ENCODE assay signal across 18 cellular contexts in genomic region chr3:168117853-168118313, GRCh38. TPM values are rescaled to one million over a fixed set of nuclear protein-coding genes. Genes with fewer than 3 reads are reported as not detected.
DNase-seq lines count a peak whose midpoint lies in the region; ATAC-seq and TF ChIP-seq lines count a peak whose summit lies in the region.
"Had no signal": no experiment of that assay in that cellular context is flagged by ENCODE, and none has a peak within 500 bp of the region (broad histone marks: within the 10 kb centered on the region; RNA-seq: fewer than 3 reads in every experiment).

No MANE protein-coding gene starts in this region.

- H3K36me3 ChIP-seq in MG63 = no peaks in the 10 kb centered on the region
- no peaks in the 10 kb centered on the region for H3K36me3 ChIP-seq in esophagus muscularis mucosa

- H3K9me3 ChIP-seq in MG63 (no peaks in the 10 kb centered on the region), esophagus muscularis mucosa (no peaks in the 10 kb centered on the region)

- no peaks in the 10 kb centered on the region for H3K9me3 Mint-ChIP-seq in chondrocyte (ENCODE audit: low read depth)
- H3K9me3 Mint-ChIP-seq: CD4-positive, CD25-positive, alpha-beta regulatory T cell; GM23338 had no signal

- TF ChIP-seq EP300 in esophagus muscularis mucosa (IDR thresholded peaks at IDR 0.05) = no peak

- H3K4me1 Mint-ChIP-seq in chondrocyte (ENCODE audit: low read depth) = no peaks in the 10 kb centered on the region
- H3K4me1 Mint-ChIP-seq: CD4-positive, CD25-positive, alpha-beta regulatory T cell had no signal

- H3K4me3 ChIP-seq in MG63 (no peak overlapping the region), esophagus muscularis mucosa (no peak overlapping the region)
- H3K4me3 ChIP-seq: GM23338 had no signal

- H3K27me3 ChIP-seq in MG63 (no peaks in the 10 kb centered on the region), esophagus muscularis mucosa (no peaks in the 10 kb centered on the region)

- H3K4me1 ChIP-seq in esophagus muscularis mucosa = peaks cover 2 to 10% (median 6%) of the 10 kb centered on the region in 4 donors

- H3K27me3 Mint-ChIP-seq in chondrocyte (ENCODE audit: low read depth) = peaks cover 2% of the 10 kb centered on the region
- H3K27me3 Mint-ChIP-seq: CD4-positive, CD25-positive, alpha-beta regulatory T cell had no signal

- no peak for TF ChIP-seq CTCF in chondrocyte (IDR thresholded peaks at IDR 0.05)
- TF ChIP-seq CTCF in esophagus muscularis mucosa (IDR thresholded peaks at IDR 0.05) = no peak

- DNase-seq in EL = peak; percentile 37
- DNase-seq in MG63 = peak; percentile 64
- DNase-seq in dermis blood vessel endothelial cell = peak; percentile 68
- DNase-seq in myocyte (ENCODE audit: low read depth) = peak; percentile 32
- DNase-seq in chondrocyte (ENCODE audit: low spot score) = no peak
- DNase-seq in esophagus muscularis mucosa (ENCODE audit: extremely low spot score) = no peak
- DNase-seq: activated CD8-positive, alpha-beta memory T cell treated with anti-CD3 and anti-CD28 coated beads for 24 hours; activated naive CD4-positive, alpha-beta T cell treated with anti-CD3 and anti-CD28 coated beads, Interleukin-2, amount 50 U/mL, for 16 hours; CD4-positive, CD25-positive, alpha-beta regulatory T cell; effector CD4-positive, alpha-beta T cell; mesendoderm; stimulated activated CD4-positive, alpha-beta T cell treated with anti-CD3 and anti-CD28 coated beads, Interleukin-4, amount 100 ng/mL, for 24 hours; stimulated activated naive CD8-positive, alpha-beta T cell treated with anti-CD3 and anti-CD28 coated beads, Interleukin-15, Interleukin-2, amounts not matched to agents 100 U/mL and 50 U/mL, for 24 hours; T1000 had no signal

- H3K36me3 Mint-ChIP-seq in chondrocyte (ENCODE audit: low read depth) = no peaks in the 10 kb centered on the region
- H3K36me3 Mint-ChIP-seq: CD4-positive, CD25-positive, alpha-beta regulatory T cell had no signal

- no peak overlapping the region for H3K4me3 Mint-ChIP-seq in chondrocyte (ENCODE audit: unreplicated experiment)
- H3K4me3 Mint-ChIP-seq: GM23338 had no signal

- intact Hi-C loops in esophagus muscularis mucosa (cut with DNase I) = no loop called here

- no peak overlapping the region for H3K27ac Mint-ChIP-seq in chondrocyte (ENCODE audit: unreplicated experiment)
- H3K27ac Mint-ChIP-seq: CD4-positive, CD25-positive, alpha-beta regulatory T cell had no signal

- TF ChIP-seq POLR2A in esophagus muscularis mucosa (IDR thresholded peaks at IDR 0.05; ENCODE audit: low read depth) = no peak

- H3K27ac ChIP-seq in esophagus muscularis mucosa (replicated peaks in 1 of 4) = no peak overlapping the region

- no peak for ATAC-seq in GM18502 (IDR thresholded peaks at IDR 0.05; ENCODE audit: poor library complexity, unreplicated experiment)
- ATAC-seq in HG02938 (IDR thresholded peaks at IDR 0.05; ENCODE audit: unreplicated experiment) = no peak
- ATAC-seq: GM23338; Panc1; stimulated activated naive CD8-positive, alpha-beta T cell treated with anti-CD3 and anti-CD28 coated beads, Interleukin-15, Interleukin-2, amounts not matched to agents 100 U/mL and 50 U/mL, for 24 hours had no signal

- 48% methylated on average over 2 of the region's 2 CpGs for WGBS in esophagus muscularis mucosa

RNA-seq across cellular contexts. Expression of gene GOLIM4, which starts 22.2 kb away (rescaled TPM):
- 19.7 and 46.8 TPM in 2 replicates for total RNA-seq in MG63 (2014; rRNA removed; shearing (Covaris generic); ENCODE audit: low replicate concordance)
- total RNA-seq in dermis blood vessel endothelial cell (35.6 and 42.8 TPM in 2 replicates), myocyte (32.8 and 95.3 TPM in 2 replicates), chondrocyte (46.3 to 67.1 TPM (median 47.6 TPM) in 3 replicates), esophagus muscularis mucosa (10 to 100 TPM; 41.7 to 46.5 (median 45.0) TPM)
- 24.7 TPM for polyA plus RNA-seq in myocyte (2012)
- polyA plus RNA-seq: CD4-positive, CD25-positive, alpha-beta regulatory T cell had no signal

Comparison
In these comparisons a context has a peak if more than half of its experiments do, and no peak if none do; other contexts are left out.
1. DNase-seq: peak in EL (single experiment), MG63 (single experiment), dermis blood vessel endothelial cell (single experiment) and myocyte (single experiment); none in chondrocyte (single experiment) and esophagus muscularis mucosa (single experiment).